Comparison of ENCODE assay signal across 11 cellular contexts in the genomic region with DNA sequence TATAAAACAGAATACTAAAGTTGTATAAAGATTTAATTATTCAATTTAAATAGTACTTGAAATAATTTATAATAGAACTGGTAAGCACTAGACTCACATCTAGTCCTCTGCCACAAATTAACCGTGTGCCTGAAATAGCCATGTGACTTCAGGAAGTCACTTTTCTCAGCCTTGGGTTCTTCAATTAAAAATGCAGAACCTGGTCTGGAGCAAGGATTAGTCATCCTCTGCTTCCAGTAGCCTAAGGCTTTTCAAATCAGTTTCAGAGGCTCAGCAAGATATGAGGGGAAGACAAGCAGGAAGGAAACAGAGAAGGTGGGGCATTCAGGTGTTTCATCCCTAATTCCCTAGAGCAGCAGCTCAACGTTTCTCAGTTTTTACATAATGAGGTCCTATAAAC. TPM values are rescaled to one million over a fixed set of nuclear protein-coding genes. Genes with fewer than 3 reads are reported as not detected.
DNase-seq lines count a peak whose midpoint lies in the region; ATAC-seq and TF ChIP-seq lines count a peak whose summit lies in the region.
"Had no signal": no experiment of that assay in that cellular context is flagged by ENCODE, and none has a peak within 500 bp of the region (broad histone marks: within the 10 kb centered on the region; RNA-seq: fewer than 3 reads in every experiment).

No MANE protein-coding gene starts in this region.

- no peak overlapping the region for H3K4me3 Mint-ChIP-seq in MCF 10A (ENCODE audit: unreplicated experiment)
- H3K4me3 Mint-ChIP-seq: central memory CD8-positive, alpha-beta T cell; T-helper 1 cell treated with Interleukin-12 subunit alpha and Interleukin-12 subunit beta and Interleukin-4 antibody, amounts not matched to agents 30 μg/mL and 1 μg/mL, for 36 hours had no signal

- H3K4me3 ChIP-seq in Karpas-422 (ENCODE audit: low read length) (no peak overlapping the region), neutrophil (ENCODE audit: low read depth in 1 of 2, low read length in 1 of 2) (no peak overlapping the region)

- H3K9me3 Mint-ChIP-seq in MCF 10A (ENCODE audit: unreplicated experiment), result no peaks in the 10 kb centered on the region
- H3K9me3 Mint-ChIP-seq: central memory CD8-positive, alpha-beta T cell had no signal

- DNase-seq in Karpas-422 (peak; percentile 50), MCF 10A (ENCODE audit: unreplicated experiment) (peak; percentile 73)
- DNase-seq in activated CD4-positive, CD25-positive, alpha-beta regulatory T cell (lab: John Stamatoyannopoulos, UW), result no peak
- DNase-seq in stimulated activated naive CD4-positive, alpha-beta T cell (lab: John Stamatoyannopoulos, UW), result no peak

- H3K36me3 Mint-ChIP-seq in MCF 10A (ENCODE audit: insufficient read depth, unreplicated experiment), result peaks cover 37% of the 10 kb centered on the region

- peaks cover 23% of the 10 kb centered on the region for H3K36me3 ChIP-seq in Karpas-422 (ENCODE audit: insufficient read depth, low read length)
- H3K36me3 ChIP-seq in neutrophil, result no peaks in the 10 kb centered on the region

- H2AFZ ChIP-seq in Karpas-422 (ENCODE audit: low read length), result no peak overlapping the region

- H3K4me1 ChIP-seq in Karpas-422 (ENCODE audit: low read length), result peaks cover 30% of the 10 kb centered on the region
- peaks cover 60 to 63% of the 10 kb centered on the region in 2 experiments for H3K4me1 ChIP-seq in neutrophil (ENCODE audit: control insufficient read depth in 1 of 2, insufficient read depth in 1 of 2, low read depth in 1 of 2, low read length in 1 of 2)

- CTCF ChIA-PET in MCF 10A (lab: Yijun Ruan, JAX), result interaction anchor here (1.1 to 1.5 kb wide), 3 partner anchors 236 to 307 kb away, joined by 4 to 11 read pairs (median 5); no protein-coding TSS in a partner anchor

- peak overlapping the region; percentile 39 for H3K27ac Mint-ChIP-seq in MCF 10A (ENCODE audit: low read depth, unreplicated experiment)
- H3K27ac Mint-ChIP-seq: T-helper 1 cell treated with Interleukin-12 subunit alpha and Interleukin-12 subunit beta and Interleukin-4 antibody, amounts not matched to agents 30 μg/mL and 1 μg/mL, for 36 hours had no signal

- ATAC-seq in GM18868 (IDR thresholded peaks at IDR 0.05; ENCODE audit: unreplicated experiment) (peak; percentile 60), HG02588 (IDR thresholded peaks at IDR 0.05; ENCODE audit: unreplicated experiment) (no peak), GM19035 (IDR thresholded peaks at IDR 0.05; ENCODE audit: unreplicated experiment) (no peak)
- ATAC-seq: HepG2 had no signal

- no peaks in the 10 kb centered on the region for H4K20me1 ChIP-seq in Karpas-422 (ENCODE audit: insufficient read depth, low read depth, low read length)

- POLR2A ChIA-PET in MCF 10A (lab: Yijun Ruan, JAX), result interaction anchor here (0.8 to 3.8 kb wide), 12 partner anchors 9 to 286 kb away, joined by 3 to 30 read pairs (median 6); a partner anchor contains a TSS

- no peaks in the 10 kb centered on the region for H3K9me2 ChIP-seq in Karpas-422 (replicated peaks; ENCODE audit: insufficient read depth, low read length)

- H3K27me3 ChIP-seq in Karpas-422 (ENCODE audit: low read length), result no peaks in the 10 kb centered on the region
- no peaks in the 10 kb centered on the region for H3K27me3 ChIP-seq in neutrophil

- intact Hi-C loops in MCF 10A (cut with micrococcal nuclease), result loop anchor here (2.0 to 5.0 kb wide), 2 partner anchors 24 to 235 kb away; a partner anchor contains a TSS

- H3K27me3 Mint-ChIP-seq in MCF 10A (ENCODE audit: insufficient read depth, unreplicated experiment), result no peaks in the 10 kb centered on the region
- H3K27me3 Mint-ChIP-seq: central memory CD8-positive, alpha-beta T cell had no signal

- no TSS peak for BruUV-seq in MCF 10A (replicated peaks; lab: Mats Ljungman, UMichigan)

- H3K27ac ChIP-seq in Karpas-422 (ENCODE audit: low read length) (peak overlapping the region; percentile 6; the same call in 1 of the 2 replicates), neutrophil (peak overlapping the region; percentile 67)

- H3K9me3 ChIP-seq in Karpas-422 (ENCODE audit: low read length), result no peaks in the 10 kb centered on the region
- H3K9me3 ChIP-seq in neutrophil, result no peaks in the 10 kb centered on the region

- no peak overlapping the region for H3K9ac ChIP-seq in Karpas-422 (ENCODE audit: low read length)

- TF ChIP-seq CTCF in MCF 10A (IDR thresholded peaks at IDR 0.05; ENCODE audit: unreplicated experiment) (no peak), neutrophil (IDR thresholded peaks at IDR 0.05) (no peak)

- peaks cover 31% of the 10 kb centered on the region for H3K4me1 Mint-ChIP-seq in MCF 10A (ENCODE audit: insufficient read depth, unreplicated experiment)

- peaks cover 6% of the 10 kb centered on the region; the same call in 1 of the 2 replicates for H3K79me2 ChIP-seq in Karpas-422 (ENCODE audit: low read length)

- H3K4me2 ChIP-seq in Karpas-422 (ENCODE audit: low read depth, low read length, poor library complexity, severe bottlenecking), result peak overlapping the region; percentile 15

RNA-seq across cellular contexts. Expression of a gene that starts 23.0 kb away (rescaled TPM):
- total RNA-seq in Karpas-422 (2014; rRNA removed; shearing (Covaris generic); ENCODE audit: low replicate concordance), result 16.6 and 17.7 TPM in 2 replicates
- total RNA-seq in MCF 10A (2022), result 63.5 and 76.8 TPM in 2 replicates

Comparison
In these comparisons a context has a peak if more than half of its experiments do, and no peak if none do; other contexts are left out.
1. DNase-seq: peak in Karpas-422 (single experiment) and MCF 10A (single experiment); none in activated CD4-positive, CD25-positive, alpha-beta regulatory T cell (0 of 4) and stimulated activated naive CD4-positive, alpha-beta T cell (0 of 6).